In genomic region chr2:218962859-218963492, GRCh38 we compare ENCODE assay signal across 8 cellular contexts.
DNase-seq lines count a peak whose midpoint lies in the region; ATAC-seq lines count a peak whose summit lies in the region.

No MANE protein-coding gene starts in this region.

- H3K27me3 Mint-ChIP-seq in T-helper 2 cell treated with Interferon-gamma antibody and Interleukin-4, amounts not matched to agents 5 μg/mL and 100 μg/mL, for 36 hours (ENCODE audit: low read depth), result peaks cover 60% of the 10 kb centered on the region

- H3K4me1 Mint-ChIP-seq in T-helper 2 cell treated with Interferon-gamma antibody and Interleukin-4, amounts not matched to agents 5 μg/mL and 100 μg/mL, for 36 hours (ENCODE audit: low read depth), result peaks cover 3% of the 10 kb centered on the region

- H3K4me3 Mint-ChIP-seq in T-helper 2 cell treated with Interferon-gamma antibody and Interleukin-4, amounts not matched to agents 5 μg/mL and 100 μg/mL, for 36 hours, result no peak overlapping the region

- peaks cover 2% of the 10 kb centered on the region for H3K36me3 Mint-ChIP-seq in T-helper 2 cell treated with Interferon-gamma antibody and Interleukin-4, amounts not matched to agents 5 μg/mL and 100 μg/mL, for 36 hours (ENCODE audit: low read depth)

- DNase-seq in D341Med (ENCODE audit: low spot score), result peak; percentile 88
- peak; percentile 94 for DNase-seq in NCI-H1105 treated with DMSO at 0.1 percent for 48 hours (lab: John Stamatoyannopoulos, UW)
- DNase-seq in T-helper 2 cell treated with Interferon-gamma antibody and Interleukin-4, amounts not matched to agents 5 μg/mL and 100 μg/mL, for 36 hours (ENCODE audit: low spot score), result peak; percentile 33
- peak; percentile 96 for DNase-seq in cerebellar cortex (ENCODE audit: low spot score)
- DNase-seq in kidney tubule cell (ENCODE audit: low spot score), result peak; percentile 93
- peak; percentile 19 to 50 (median 28) for DNase-seq in stimulated activated CD4-positive, alpha-beta T cell treated with anti-CD3 and anti-CD28 coated beads, TNF-alpha, amount 100 ng/mL, for 24 hours (ENCODE audit: low read depth in 3 of 3)
- DNase-seq in RKO (ENCODE audit: low spot score), result no peak

- H3K27ac Mint-ChIP-seq in T-helper 2 cell treated with Interferon-gamma antibody and Interleukin-4, amounts not matched to agents 5 μg/mL and 100 μg/mL, for 36 hours, result no peak overlapping the region

- ATAC-seq in GM18517 (IDR thresholded peaks at IDR 0.05; ENCODE audit: unreplicated experiment), result no peak

- no peaks in the 10 kb centered on the region for H3K9me3 Mint-ChIP-seq in T-helper 2 cell treated with Interferon-gamma antibody and Interleukin-4, amounts not matched to agents 5 μg/mL and 100 μg/mL, for 36 hours
